ENCODE assay signal across 1 cellular context in the genomic region with DNA sequence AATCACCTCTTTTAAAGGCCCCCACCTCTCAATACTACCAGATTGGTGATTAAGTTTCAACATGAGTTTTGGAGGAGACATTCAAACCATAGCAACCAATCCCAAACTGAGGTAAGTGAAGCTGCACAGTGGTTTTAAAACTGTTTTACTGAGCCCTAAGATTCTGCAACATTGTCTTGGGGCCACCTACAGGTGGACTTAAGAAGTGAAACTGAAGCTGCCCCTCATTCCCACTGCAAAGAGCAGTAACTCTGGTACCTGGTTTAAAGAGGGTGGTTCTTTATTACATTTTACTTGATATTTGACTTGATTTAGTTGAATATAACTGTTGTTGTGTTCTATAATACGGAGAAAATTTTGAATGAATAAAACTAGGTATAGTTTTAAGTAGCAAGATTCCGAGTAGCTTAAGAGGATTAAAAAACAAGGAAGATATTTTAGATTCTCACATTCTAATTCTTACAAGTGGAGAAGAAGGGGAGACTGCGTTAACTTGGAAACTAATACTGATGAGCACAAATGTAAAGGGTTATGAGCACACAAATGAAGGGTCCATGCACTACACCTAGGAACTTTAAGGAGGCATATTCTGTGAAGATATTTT.
TF ChIP-seq lines count a peak whose summit lies in the region.

No MANE protein-coding gene starts in this region.

TF ChIP-seq in H1, 55 proteins besides CTCF, POLR2A, EP300 and RAD21 (continued from another document):
- no peak for TF ChIP-seq CREB1 (IDR thresholded peaks at IDR 0.05)
- TF ChIP-seq SUZ12 (IDR thresholded peaks at IDR 0.05; ENCODE audit: low read length), result no peak
- no peak for TF ChIP-seq YY1 (IDR thresholded peaks at IDR 0.05; ENCODE audit: low read depth, low read length)
- no peak for TF ChIP-seq BCL11A (IDR thresholded peaks at IDR 0.05; ENCODE audit: low read depth in 2 of 2, low read length in 2 of 2)
- no peak for TF ChIP-seq FOSL1 (IDR thresholded peaks at IDR 0.05; ENCODE audit: insufficient read depth, low read depth, low read length)
- no peak for TF ChIP-seq KDM1A (IDR thresholded peaks at IDR 0.05; ENCODE audit: borderline replicate concordance, low read length)
- no peak for TF ChIP-seq SAP30 (IDR thresholded peaks at IDR 0.05; ENCODE audit: insufficient read depth, insufficient replicate concordance, low read length)
- TF ChIP-seq NANOG (IDR thresholded peaks at IDR 0.05; ENCODE audit: insufficient read depth, low read depth, low read length, poor library complexity, severe bottlenecking), result no peak
- TF ChIP-seq ASH2L (IDR thresholded peaks at IDR 0.05; ENCODE audit: low read length), result no peak
- TF ChIP-seq PHF8 (conservative IDR thresholded peaks at IDR 0.05; ENCODE audit: low read depth, low read length), result no peak
- TF ChIP-seq SP4 (IDR thresholded peaks at IDR 0.05; ENCODE audit: low read length), result no peak
- no peak for TF ChIP-seq KDM4A (IDR thresholded peaks at IDR 0.05; ENCODE audit: low read depth, low read length, severe bottlenecking)
TF ChIP-seq in H1: peak in this region for 0.
